9 cellular contexts compared by ENCODE assay signal in genomic region chr10:86775056-86775858, GRCh38. TPM values are rescaled to one million over a fixed set of nuclear protein-coding genes. Genes with fewer than 3 reads are reported as not detected.
A peak's percentile ranks its signal among the peaks of the same experiment; 100 is the strongest.
DNase-seq lines count a peak whose midpoint lies in the region; ATAC-seq and TF ChIP-seq lines count a peak whose summit lies in the region.
"Had no signal": no experiment of that assay in that cellular context is flagged by ENCODE, and none has a peak within 500 bp of the region (broad histone marks: within the 10 kb centered on the region; RNA-seq: fewer than 3 reads in every experiment).

No MANE protein-coding gene starts in this region.

- no peaks in the 10 kb centered on the region for H3K36me3 ChIP-seq in ascending aorta

- intact Hi-C loops in ascending aorta (cut with DNase I), result no loop called here

- H3K9me3 ChIP-seq in ascending aorta, result no peaks in the 10 kb centered on the region

- H3K27me3 Mint-ChIP-seq in nephron (ENCODE audit: low read depth), result no peaks in the 10 kb centered on the region

- H3K27ac ChIP-seq in ascending aorta, result peak overlapping the region; percentile 14 to 33

- no peak for TF ChIP-seq CTCF in ascending aorta (IDR thresholded peaks at IDR 0.05)
- no peak for TF ChIP-seq CTCF in nephron (IDR thresholded peaks at IDR 0.05; ENCODE audit: unreplicated experiment in 3 of 3)

- peak overlapping the region; percentile 6 to 14 (median 12) for H3K27ac Mint-ChIP-seq in nephron

- peak; percentile 66 for ATAC-seq in GM19023 (IDR thresholded peaks at IDR 0.05; ENCODE audit: unreplicated experiment)
- ATAC-seq in HG03095 (IDR thresholded peaks at IDR 0.05; ENCODE audit: unreplicated experiment), result peak; percentile 58

- H3K27me3 ChIP-seq in ascending aorta, result no peaks in the 10 kb centered on the region

- peaks cover 51% of the 10 kb centered on the region for H3K4me1 Mint-ChIP-seq in nephron

- peaks cover 0 to 33% of the 10 kb centered on the region in 2 donors for H3K4me1 ChIP-seq in ascending aorta

- no peak overlapping the region for H3K4me3 ChIP-seq in ascending aorta

- peaks cover 4% of the 10 kb centered on the region for H3K9me3 Mint-ChIP-seq in nephron

- no peak overlapping the region for H3K4me3 Mint-ChIP-seq in nephron

- peaks cover 22% of the 10 kb centered on the region for H3K36me3 Mint-ChIP-seq in nephron (ENCODE audit: low read depth)

- no peak for DNase-seq in ascending aorta (ENCODE audit: low spot score in 2 of 2)
- DNase-seq in H4 (ENCODE audit: low spot score), result no peak
- no peak for DNase-seq in UCSD-AML1 (lab: John Stamatoyannopoulos, UW; ENCODE audit: unreplicated experiment)
- no peak for DNase-seq in NCI-H510A treated with DMSO at 0.1 percent for 48 hours (lab: John Stamatoyannopoulos, UW)
- DNase-seq in NCI-H1417 (lab: John Stamatoyannopoulos, UW), result no peak
- DNase-seq: stimulated activated CD4-positive, alpha-beta T cell treated with anti-CD3 and anti-CD28 coated beads, Interleukin-1b, Interleukin-23, amount 100 ng/mL, for 48 hours had no signal

RNA-seq across cellular contexts. Expression of gene BMPR1A, which starts 18.8 kb away (rescaled TPM):
- 12.9 TPM for total RNA-seq in ascending aorta
- total RNA-seq in H4 (2014; rRNA removed; shearing (Covaris generic)), result 29.3 and 32.2 TPM in 2 replicates
